ENCODE assay signal across 24 cellular contexts in genomic region chr4:20276848-20277247, GRCh38. TPM values are rescaled to one million over a fixed set of nuclear protein-coding genes. Genes with fewer than 3 reads are reported as not detected.
"Had no signal": no experiment of that assay in that cellular context is flagged by ENCODE, and none has a peak within 500 bp of the region (broad histone marks: within the 10 kb centered on the region; RNA-seq: fewer than 3 reads in every experiment).

No MANE protein-coding gene starts in this region.

- H3K4me3 ChIP-seq: dorsolateral prefrontal cortex, gastrocnemius medialis, left lung, right atrium auricular region, smooth muscle cell, suprapubic skin, transverse colon, upper lobe of right lung, uterus had no signal

- H3K4me3 Mint-ChIP-seq: naive thymus-derived CD8-positive, alpha-beta T cell; stimulated activated naive CD8-positive, alpha-beta T cell treated with anti-CD3 and anti-CD28 coated beads, Interleukin-15, amount 100 ng/mL, for 72 hours had no signal

- H3K36me3 Mint-ChIP-seq: naive thymus-derived CD8-positive, alpha-beta T cell had no signal

- H3K9me3 ChIP-seq: gastrocnemius medialis, left lung, right atrium auricular region, suprapubic skin, transverse colon, upper lobe of right lung, uterus had no signal

- H3K27me3 ChIP-seq: gastrocnemius medialis, left lung, right atrium auricular region, suprapubic skin, transverse colon, upper lobe of right lung, uterus had no signal

- H3K36me3 ChIP-seq: gastrocnemius medialis, left lung, right atrium auricular region, suprapubic skin, transverse colon, upper lobe of right lung, uterus had no signal

- H3K79me2 ChIP-seq: parathyroid adenoma had no signal

- H3K9ac ChIP-seq: parathyroid adenoma had no signal

- DNase-seq: dorsolateral prefrontal cortex; effector CD4-positive, alpha-beta T cell; foreskin fibroblast; gastrocnemius medialis; head of caudate nucleus; kidney; left lung; mesenchymal stem cell; naive thymus-derived CD8-positive, alpha-beta T cell; stimulated activated CD4-positive, alpha-beta T cell treated with anti-CD3 and anti-CD28 coated beads, Interleukin-12 subunit alpha, Interleukin-12 subunit beta, amount 100 ng/mL, for 4 hours; stimulated activated CD4-positive, alpha-beta T cell treated with anti-CD3 and anti-CD28 coated beads, Interleukin-1b, Interleukin-23, amount 100 ng/mL, for 48 hours; stimulated activated CD4-positive, alpha-beta T cell treated with anti-CD3 and anti-CD28 coated beads, Interleukin-4, amount 100 ng/mL, for 1 hour; stimulated activated CD8-positive, alpha-beta memory T cell treated with anti-CD3 and anti-CD28 coated beads, Interleukin-4, amount 100 ng/mL, for 48 hours; stimulated activated naive CD4-positive, alpha-beta T cell; stimulated activated naive CD8-positive, alpha-beta T cell treated with anti-CD3 and anti-CD28 coated beads, Interleukin-15, amount 100 ng/mL, for 72 hours; transverse colon; upper lobe of right lung; uterus had no signal

- H3K27me3 Mint-ChIP-seq: naive thymus-derived CD8-positive, alpha-beta T cell; progenitor cell of endocrine pancreas; stimulated activated naive CD8-positive, alpha-beta T cell treated with anti-CD3 and anti-CD28 coated beads, Interleukin-15, amount 100 ng/mL, for 72 hours had no signal

- H3K4me1 Mint-ChIP-seq: naive thymus-derived CD8-positive, alpha-beta T cell; stimulated activated naive CD8-positive, alpha-beta T cell treated with anti-CD3 and anti-CD28 coated beads, Interleukin-15, amount 100 ng/mL, for 72 hours had no signal

- H3K27ac Mint-ChIP-seq: naive thymus-derived CD8-positive, alpha-beta T cell; progenitor cell of endocrine pancreas; stimulated activated naive CD8-positive, alpha-beta T cell treated with anti-CD3 and anti-CD28 coated beads, Interleukin-15, amount 100 ng/mL, for 72 hours had no signal

- H3K4me1 ChIP-seq: gastrocnemius medialis, parathyroid adenoma, right atrium auricular region, suprapubic skin, transverse colon, upper lobe of right lung, uterus had no signal

- H3K9me3 Mint-ChIP-seq: stimulated activated naive CD8-positive, alpha-beta T cell treated with anti-CD3 and anti-CD28 coated beads, Interleukin-15, amount 100 ng/mL, for 72 hours had no signal

- H3K27ac ChIP-seq: dorsolateral prefrontal cortex, epithelial cell of prostate, gastrocnemius medialis, left lung, parathyroid adenoma, right atrium auricular region, suprapubic skin, transverse colon, upper lobe of right lung had no signal

RNA-seq across cellular contexts. Expression of gene SLIT2, which starts 25.1 kb away (rescaled TPM):
- total RNA-seq: naive thymus-derived CD8-positive, alpha-beta T cell had no signal
- polyA plus RNA-seq: naive thymus-derived CD8-positive, alpha-beta T cell had no signal
